In genomic region chr17:4966844-4967538, GRCh38 we compare ENCODE assay signal across 1 cellular context.
TF ChIP-seq lines count a peak whose summit lies in the region.

No MANE protein-coding gene starts in this region.

TF ChIP-seq in GM12878, 131 proteins besides CTCF, POLR2A, EP300 and RAD21 (continued from another document and continues in another):
- TF ChIP-seq SIN3A (IDR thresholded peaks at IDR 0.05; ENCODE audit: low read depth, low read length) (peak; percentile 38), REST (IDR thresholded peaks at IDR 0.05; ENCODE audit: low read depth, low read length) (no peak), CREM (IDR thresholded peaks at IDR 0.05; ENCODE audit: low read depth) (0 out of 2 replicates have a peak, but pooled peaks have one; percentile 29), ZZZ3 (IDR thresholded peaks at IDR 0.05; ENCODE audit: control insufficient read depth, insufficient read length, low read depth) (no peak), SIX5 (IDR thresholded peaks at IDR 0.05; ENCODE audit: low read depth, low read length, severe bottlenecking) (no peak), PKNOX1 (IDR thresholded peaks at IDR 0.05) (peak; percentile 100), BCL11A (IDR thresholded peaks at IDR 0.05; ENCODE audit: low read depth, low read length) (no peak), NKRF (conservative IDR thresholded peaks at IDR 0.05) (0 out of 2 replicates have a peak, but pooled peaks have one; percentile 52), NR2C2 (IDR thresholded peaks at IDR 0.05; ENCODE audit: borderline replicate concordance, control insufficient read depth, insufficient read length, low read depth) (no peak), ZSCAN29 (IDR thresholded peaks at IDR 0.05) (no peak), MEF2A (IDR thresholded peaks at IDR 0.05; ENCODE audit: insufficient read depth, low read depth, low read length) (no peak), BACH1 (IDR thresholded peaks at IDR 0.05; ENCODE audit: borderline replicate concordance) (peak; percentile 17; the same call in 1 of the 2 replicates), NBN (IDR thresholded peaks at IDR 0.05) (no peak; the same call in 1 of the 2 replicates), ZNF622 (IDR thresholded peaks at IDR 0.05) (no peak), BHLHE40 (IDR thresholded peaks at IDR 0.05; ENCODE audit: borderline replicate concordance in 1 of 2, low read depth in 2 of 2, low read length in 1 of 2) (peak in 1 of 2 experiments; percentile 48; a peak in 1 of 4 replicates), ETV6 (conservative IDR thresholded peaks at IDR 0.05 in 1 of 2, IDR thresholded peaks at IDR 0.05 in 1 of 2; ENCODE audit: borderline replicate concordance in 1 of 2, low read depth in 1 of 2) (no peak), PAX8 (IDR thresholded peaks at IDR 0.05) (no peak), ZBED1 (IDR thresholded peaks at IDR 0.05; ENCODE audit: borderline replicate concordance) (no peak), MTA2 (IDR thresholded peaks at IDR 0.05; ENCODE audit: low read depth) (no peak), RFX5 (IDR thresholded peaks at IDR 0.05; ENCODE audit: low read depth, low read length) (peak; percentile 76), LARP7 (IDR thresholded peaks at IDR 0.05) (no peak), MTA3 (IDR thresholded peaks at IDR 0.05; ENCODE audit: borderline replicate concordance, low read length) (no peak), PML (IDR thresholded peaks at IDR 0.05; ENCODE audit: low read length) (0 out of 2 replicates have a peak, but pooled peaks have one; percentile 5), MEF2B (IDR thresholded peaks at IDR 0.05; ENCODE audit: partially characterized antibody, poor library complexity, severe bottlenecking) (no peak), SMC3 (IDR thresholded peaks at IDR 0.05; ENCODE audit: borderline replicate concordance, low read length) (no peak), NRF1 (conservative IDR thresholded peaks at IDR 0.05; ENCODE audit: low read depth, low read length) (no peak; the same call in 1 of the 2 replicates), KDM1A (IDR thresholded peaks at IDR 0.05; ENCODE audit: borderline replicate concordance) (no peak), POLR2AphosphoS5 (IDR thresholded peaks at IDR 0.05; ENCODE audit: low read length) (no peak), WRNIP1 (IDR thresholded peaks at IDR 0.05; ENCODE audit: borderline replicate concordance, low read depth, low read length) (no peak), RCOR1 (conservative IDR thresholded peaks at IDR 0.05; ENCODE audit: low read depth, low read length) (0 out of 2 replicates have a peak, but pooled peaks have one; percentile 61), MAX (IDR thresholded peaks at IDR 0.05; ENCODE audit: low read depth, low read length) (no peak), SMARCA5 (IDR thresholded peaks at IDR 0.05) (no peak; the same call in 1 of the 2 replicates), RELA (IDR thresholded peaks at IDR 0.05; ENCODE audit: borderline replicate concordance, partially characterized antibody) (no peak), RUNX3 (IDR thresholded peaks at IDR 0.05; ENCODE audit: low read length) (no peak; the same call in 1 of the 2 replicates), STAT1 (conservative IDR thresholded peaks at IDR 0.05) (no peak), MXI1 (IDR thresholded peaks at IDR 0.05; ENCODE audit: low read depth, low read length) (no peak; the same call in 1 of the 2 replicates), ATF7 (IDR thresholded peaks at IDR 0.05; ENCODE audit: low read depth) (0 out of 2 replicates have a peak, but pooled peaks have one; percentile 53), HDAC6 (IDR thresholded peaks at IDR 0.05; ENCODE audit: unreplicated experiment) (no peak)
- TF ChIP-seq, protein P1, sequence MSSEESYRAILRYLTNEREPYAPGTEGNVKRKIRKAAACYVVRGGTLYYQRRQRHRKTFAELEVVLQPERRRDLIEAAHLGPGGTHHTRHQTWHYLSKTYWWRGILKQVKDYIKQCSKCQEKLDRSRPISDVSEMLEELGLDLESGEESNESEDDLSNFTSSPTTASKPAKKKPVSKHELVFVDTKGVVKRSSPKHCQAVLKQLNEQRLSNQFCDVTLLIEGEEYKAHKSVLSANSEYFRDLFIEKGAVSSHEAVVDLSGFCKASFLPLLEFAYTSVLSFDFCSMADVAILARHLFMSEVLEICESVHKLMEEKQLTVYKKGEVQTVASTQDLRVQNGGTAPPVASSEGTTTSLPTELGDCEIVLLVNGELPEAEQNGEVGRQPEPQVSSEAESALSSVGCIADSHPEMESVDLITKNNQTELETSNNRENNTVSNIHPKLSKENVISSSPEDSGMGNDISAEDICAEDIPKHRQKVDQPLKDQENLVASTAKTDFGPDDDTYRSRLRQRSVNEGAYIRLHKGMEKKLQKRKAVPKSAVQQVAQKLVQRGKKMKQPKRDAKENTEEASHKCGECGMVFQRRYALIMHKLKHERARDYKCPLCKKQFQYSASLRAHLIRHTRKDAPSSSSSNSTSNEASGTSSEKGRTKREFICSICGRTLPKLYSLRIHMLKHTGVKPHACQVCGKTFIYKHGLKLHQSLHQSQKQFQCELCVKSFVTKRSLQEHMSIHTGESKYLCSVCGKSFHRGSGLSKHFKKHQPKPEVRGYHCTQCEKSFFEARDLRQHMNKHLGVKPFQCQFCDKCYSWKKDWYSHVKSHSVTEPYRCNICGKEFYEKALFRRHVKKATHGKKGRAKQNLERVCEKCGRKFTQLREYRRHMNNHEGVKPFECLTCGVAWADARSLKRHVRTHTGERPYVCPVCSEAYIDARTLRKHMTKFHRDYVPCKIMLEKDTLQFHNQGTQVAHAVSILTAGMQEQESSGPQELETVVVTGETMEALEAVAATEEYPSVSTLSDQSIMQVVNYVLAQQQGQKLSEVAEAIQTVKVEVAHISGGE (CRISPR knock-in tag; IDR thresholded peaks at IDR 0.05): no peak
- TF ChIP-seq, protein P2, sequence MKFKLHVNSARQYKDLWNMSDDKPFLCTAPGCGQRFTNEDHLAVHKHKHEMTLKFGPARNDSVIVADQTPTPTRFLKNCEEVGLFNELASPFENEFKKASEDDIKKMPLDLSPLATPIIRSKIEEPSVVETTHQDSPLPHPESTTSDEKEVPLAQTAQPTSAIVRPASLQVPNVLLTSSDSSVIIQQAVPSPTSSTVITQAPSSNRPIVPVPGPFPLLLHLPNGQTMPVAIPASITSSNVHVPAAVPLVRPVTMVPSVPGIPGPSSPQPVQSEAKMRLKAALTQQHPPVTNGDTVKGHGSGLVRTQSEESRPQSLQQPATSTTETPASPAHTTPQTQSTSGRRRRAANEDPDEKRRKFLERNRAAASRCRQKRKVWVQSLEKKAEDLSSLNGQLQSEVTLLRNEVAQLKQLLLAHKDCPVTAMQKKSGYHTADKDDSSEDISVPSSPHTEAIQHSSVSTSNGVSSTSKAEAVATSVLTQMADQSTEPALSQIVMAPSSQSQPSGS (IDR thresholded peaks at IDR 0.05; ENCODE audit: low read length): no peak
- TF ChIP-seq, protein P3, sequence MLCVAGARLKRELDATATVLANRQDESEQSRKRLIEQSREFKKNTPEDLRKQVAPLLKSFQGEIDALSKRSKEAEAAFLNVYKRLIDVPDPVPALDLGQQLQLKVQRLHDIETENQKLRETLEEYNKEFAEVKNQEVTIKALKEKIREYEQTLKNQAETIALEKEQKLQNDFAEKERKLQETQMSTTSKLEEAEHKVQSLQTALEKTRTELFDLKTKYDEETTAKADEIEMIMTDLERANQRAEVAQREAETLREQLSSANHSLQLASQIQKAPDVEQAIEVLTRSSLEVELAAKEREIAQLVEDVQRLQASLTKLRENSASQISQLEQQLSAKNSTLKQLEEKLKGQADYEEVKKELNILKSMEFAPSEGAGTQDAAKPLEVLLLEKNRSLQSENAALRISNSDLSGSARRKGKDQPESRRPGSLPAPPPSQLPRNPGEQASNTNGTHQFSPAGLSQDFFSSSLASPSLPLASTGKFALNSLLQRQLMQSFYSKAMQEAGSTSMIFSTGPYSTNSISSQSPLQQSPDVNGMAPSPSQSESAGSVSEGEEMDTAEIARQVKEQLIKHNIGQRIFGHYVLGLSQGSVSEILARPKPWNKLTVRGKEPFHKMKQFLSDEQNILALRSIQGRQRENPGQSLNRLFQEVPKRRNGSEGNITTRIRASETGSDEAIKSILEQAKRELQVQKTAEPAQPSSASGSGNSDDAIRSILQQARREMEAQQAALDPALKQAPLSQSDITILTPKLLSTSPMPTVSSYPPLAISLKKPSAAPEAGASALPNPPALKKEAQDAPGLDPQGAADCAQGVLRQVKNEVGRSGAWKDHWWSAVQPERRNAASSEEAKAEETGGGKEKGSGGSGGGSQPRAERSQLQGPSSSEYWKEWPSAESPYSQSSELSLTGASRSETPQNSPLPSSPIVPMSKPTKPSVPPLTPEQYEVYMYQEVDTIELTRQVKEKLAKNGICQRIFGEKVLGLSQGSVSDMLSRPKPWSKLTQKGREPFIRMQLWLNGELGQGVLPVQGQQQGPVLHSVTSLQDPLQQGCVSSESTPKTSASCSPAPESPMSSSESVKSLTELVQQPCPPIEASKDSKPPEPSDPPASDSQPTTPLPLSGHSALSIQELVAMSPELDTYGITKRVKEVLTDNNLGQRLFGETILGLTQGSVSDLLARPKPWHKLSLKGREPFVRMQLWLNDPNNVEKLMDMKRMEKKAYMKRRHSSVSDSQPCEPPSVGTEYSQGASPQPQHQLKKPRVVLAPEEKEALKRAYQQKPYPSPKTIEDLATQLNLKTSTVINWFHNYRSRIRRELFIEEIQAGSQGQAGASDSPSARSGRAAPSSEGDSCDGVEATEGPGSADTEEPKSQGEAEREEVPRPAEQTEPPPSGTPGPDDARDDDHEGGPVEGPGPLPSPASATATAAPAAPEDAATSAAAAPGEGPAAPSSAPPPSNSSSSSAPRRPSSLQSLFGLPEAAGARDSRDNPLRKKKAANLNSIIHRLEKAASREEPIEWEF (IDR thresholded peaks at IDR 0.05; ENCODE audit: insufficient replicate concordance, low read depth, low read length): no peak
- TF ChIP-seq, protein P4, sequence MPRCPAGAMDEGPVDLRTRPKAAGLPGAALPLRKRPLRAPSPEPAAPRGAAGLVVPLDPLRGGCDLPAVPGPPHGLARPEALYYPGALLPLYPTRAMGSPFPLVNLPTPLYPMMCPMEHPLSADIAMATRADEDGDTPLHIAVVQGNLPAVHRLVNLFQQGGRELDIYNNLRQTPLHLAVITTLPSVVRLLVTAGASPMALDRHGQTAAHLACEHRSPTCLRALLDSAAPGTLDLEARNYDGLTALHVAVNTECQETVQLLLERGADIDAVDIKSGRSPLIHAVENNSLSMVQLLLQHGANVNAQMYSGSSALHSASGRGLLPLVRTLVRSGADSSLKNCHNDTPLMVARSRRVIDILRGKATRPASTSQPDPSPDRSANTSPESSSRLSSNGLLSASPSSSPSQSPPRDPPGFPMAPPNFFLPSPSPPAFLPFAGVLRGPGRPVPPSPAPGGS (IDR thresholded peaks at IDR 0.05; ENCODE audit: borderline replicate concordance, insufficient read depth, low read depth, low read length, poor library complexity, severe bottlenecking): no peak
- TF ChIP-seq, protein P5, sequence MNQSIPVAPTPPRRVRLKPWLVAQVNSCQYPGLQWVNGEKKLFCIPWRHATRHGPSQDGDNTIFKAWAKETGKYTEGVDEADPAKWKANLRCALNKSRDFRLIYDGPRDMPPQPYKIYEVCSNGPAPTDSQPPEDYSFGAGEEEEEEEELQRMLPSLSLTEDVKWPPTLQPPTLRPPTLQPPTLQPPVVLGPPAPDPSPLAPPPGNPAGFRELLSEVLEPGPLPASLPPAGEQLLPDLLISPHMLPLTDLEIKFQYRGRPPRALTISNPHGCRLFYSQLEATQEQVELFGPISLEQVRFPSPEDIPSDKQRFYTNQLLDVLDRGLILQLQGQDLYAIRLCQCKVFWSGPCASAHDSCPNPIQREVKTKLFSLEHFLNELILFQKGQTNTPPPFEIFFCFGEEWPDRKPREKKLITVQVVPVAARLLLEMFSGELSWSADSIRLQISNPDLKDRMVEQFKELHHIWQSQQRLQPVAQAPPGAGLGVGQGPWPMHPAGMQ (IDR thresholded peaks at IDR 0.05; ENCODE audit: borderline replicate concordance): no peak
